ENCODE assay signal across 1 cellular context in genomic region chr14:93035917-93036651, GRCh38.
TF ChIP-seq lines count a peak whose summit lies in the region.

No MANE protein-coding gene starts in this region.

TF ChIP-seq in HepG2, 621 proteins besides CTCF, POLR2A, EP300 and RAD21 (continued from another document and continues in another):
- TF ChIP-seq TIGD3 (CRISPR knock-in tag; IDR thresholded peaks at IDR 0.05; ENCODE audit: borderline replicate concordance) (no peak), ZNF264 (CRISPR knock-in tag; IDR thresholded peaks at IDR 0.05) (peak; percentile 63; the same call in 1 of the 2 replicates), ZNF746 (CRISPR knock-in tag; IDR thresholded peaks at IDR 0.05) (peak; percentile 59; the same call in 1 of the 2 replicates), SRF (IDR thresholded peaks at IDR 0.05; ENCODE audit: low read depth, low read length) (no peak), ZSCAN25 (CRISPR knock-in tag; IDR thresholded peaks at IDR 0.05) (peak; percentile 68), HOXA9 (CRISPR knock-in tag; IDR thresholded peaks at IDR 0.05; ENCODE audit: borderline replicate concordance) (no peak), PTBP1 (IDR thresholded peaks at IDR 0.05; ENCODE audit: low read depth, low read length, poor library complexity, severe bottlenecking) (no peak), GMEB2 (CRISPR knock-in tag; IDR thresholded peaks at IDR 0.05; ENCODE audit: low read depth) (no peak), PITX1 (CRISPR knock-in tag; IDR thresholded peaks at IDR 0.05) (peak; percentile 35; the same call in 1 of the 2 replicates), ZNF556 (CRISPR knock-in tag; IDR thresholded peaks at IDR 0.05; ENCODE audit: borderline replicate concordance) (no peak), ZNF317 (CRISPR knock-in tag; IDR thresholded peaks at IDR 0.05) (0 out of 2 replicates have a peak, but pooled peaks have one; percentile 72), ZBTB20 (CRISPR knock-in tag; IDR thresholded peaks at IDR 0.05; ENCODE audit: borderline replicate concordance, low read depth) (peak; percentile 53; the same call in 1 of the 2 replicates), CBX1 (IDR thresholded peaks at IDR 0.05; ENCODE audit: low read depth) (no peak), MTA3 (CRISPR knock-in tag; IDR thresholded peaks at IDR 0.05) (no peak), PHF8 (CRISPR knock-in tag; IDR thresholded peaks at IDR 0.05) (no peak; the same call in 1 of the 2 replicates), PHB2 (IDR thresholded peaks at IDR 0.05; ENCODE audit: partially characterized antibody) (no peak), REST (IDR thresholded peaks at IDR 0.05; ENCODE audit: borderline replicate concordance in 1 of 2, low read depth in 1 of 2, low read length in 2 of 2) (no peak), SNRNP70 (IDR thresholded peaks at IDR 0.05; ENCODE audit: low read depth, low read length) (no peak), ZNF382 (CRISPR knock-in tag; IDR thresholded peaks at IDR 0.05; ENCODE audit: borderline replicate concordance) (no peak), TEAD2 (CRISPR knock-in tag; IDR thresholded peaks at IDR 0.05) (no peak), ZNF484 (CRISPR knock-in tag; IDR thresholded peaks at IDR 0.05; ENCODE audit: borderline replicate concordance, low read depth) (no peak), RORA (CRISPR knock-in tag; IDR thresholded peaks at IDR 0.05) (no peak), CHD2 (IDR thresholded peaks at IDR 0.05; ENCODE audit: low read depth, low read length) (no peak), DR1 (CRISPR knock-in tag; IDR thresholded peaks at IDR 0.05) (no peak), FOSL1 (CRISPR knock-in tag; IDR thresholded peaks at IDR 0.05; ENCODE audit: borderline replicate concordance) (no peak), AHR (CRISPR knock-in tag; IDR thresholded peaks at IDR 0.05) (no peak), NFE2 (CRISPR knock-in tag; IDR thresholded peaks at IDR 0.05) (no peak), ZNF670 (CRISPR knock-in tag; IDR thresholded peaks at IDR 0.05; ENCODE audit: borderline replicate concordance) (no peak), JUNB (CRISPR knock-in tag; IDR thresholded peaks at IDR 0.05; ENCODE audit: borderline replicate concordance) (no peak), CCDC6 (CRISPR knock-in tag; IDR thresholded peaks at IDR 0.05) (no peak), MED1 (CRISPR knock-in tag; IDR thresholded peaks at IDR 0.05) (peak; percentile 89), ZNF766 (CRISPR knock-in tag; IDR thresholded peaks at IDR 0.05; ENCODE audit: borderline replicate concordance) (0 out of 2 replicates have a peak, but pooled peaks have one; percentile 69), ZNF841 (CRISPR knock-in tag; IDR thresholded peaks at IDR 0.05; ENCODE audit: borderline replicate concordance) (no peak), ZNF782 (CRISPR knock-in tag; IDR thresholded peaks at IDR 0.05; ENCODE audit: borderline replicate concordance) (no peak), MXI1 (IDR thresholded peaks at IDR 0.05; ENCODE audit: borderline replicate concordance, low read depth, low read length) (peak; percentile 90; the same call in 2 of the 3 replicates), ZNF331 (CRISPR knock-in tag; IDR thresholded peaks at IDR 0.05) (peak; percentile 60; the same call in 1 of the 2 replicates), SIN3A (IDR thresholded peaks at IDR 0.05; ENCODE audit: borderline replicate concordance, low read depth, low read length) (peak; percentile 93; the same call in 1 of the 2 replicates), ZNF543 (CRISPR knock-in tag; IDR thresholded peaks at IDR 0.05) (no peak), MTF2 (CRISPR knock-in tag; IDR thresholded peaks at IDR 0.05; ENCODE audit: borderline replicate concordance) (no peak)
- TF ChIP-seq, protein P1, sequence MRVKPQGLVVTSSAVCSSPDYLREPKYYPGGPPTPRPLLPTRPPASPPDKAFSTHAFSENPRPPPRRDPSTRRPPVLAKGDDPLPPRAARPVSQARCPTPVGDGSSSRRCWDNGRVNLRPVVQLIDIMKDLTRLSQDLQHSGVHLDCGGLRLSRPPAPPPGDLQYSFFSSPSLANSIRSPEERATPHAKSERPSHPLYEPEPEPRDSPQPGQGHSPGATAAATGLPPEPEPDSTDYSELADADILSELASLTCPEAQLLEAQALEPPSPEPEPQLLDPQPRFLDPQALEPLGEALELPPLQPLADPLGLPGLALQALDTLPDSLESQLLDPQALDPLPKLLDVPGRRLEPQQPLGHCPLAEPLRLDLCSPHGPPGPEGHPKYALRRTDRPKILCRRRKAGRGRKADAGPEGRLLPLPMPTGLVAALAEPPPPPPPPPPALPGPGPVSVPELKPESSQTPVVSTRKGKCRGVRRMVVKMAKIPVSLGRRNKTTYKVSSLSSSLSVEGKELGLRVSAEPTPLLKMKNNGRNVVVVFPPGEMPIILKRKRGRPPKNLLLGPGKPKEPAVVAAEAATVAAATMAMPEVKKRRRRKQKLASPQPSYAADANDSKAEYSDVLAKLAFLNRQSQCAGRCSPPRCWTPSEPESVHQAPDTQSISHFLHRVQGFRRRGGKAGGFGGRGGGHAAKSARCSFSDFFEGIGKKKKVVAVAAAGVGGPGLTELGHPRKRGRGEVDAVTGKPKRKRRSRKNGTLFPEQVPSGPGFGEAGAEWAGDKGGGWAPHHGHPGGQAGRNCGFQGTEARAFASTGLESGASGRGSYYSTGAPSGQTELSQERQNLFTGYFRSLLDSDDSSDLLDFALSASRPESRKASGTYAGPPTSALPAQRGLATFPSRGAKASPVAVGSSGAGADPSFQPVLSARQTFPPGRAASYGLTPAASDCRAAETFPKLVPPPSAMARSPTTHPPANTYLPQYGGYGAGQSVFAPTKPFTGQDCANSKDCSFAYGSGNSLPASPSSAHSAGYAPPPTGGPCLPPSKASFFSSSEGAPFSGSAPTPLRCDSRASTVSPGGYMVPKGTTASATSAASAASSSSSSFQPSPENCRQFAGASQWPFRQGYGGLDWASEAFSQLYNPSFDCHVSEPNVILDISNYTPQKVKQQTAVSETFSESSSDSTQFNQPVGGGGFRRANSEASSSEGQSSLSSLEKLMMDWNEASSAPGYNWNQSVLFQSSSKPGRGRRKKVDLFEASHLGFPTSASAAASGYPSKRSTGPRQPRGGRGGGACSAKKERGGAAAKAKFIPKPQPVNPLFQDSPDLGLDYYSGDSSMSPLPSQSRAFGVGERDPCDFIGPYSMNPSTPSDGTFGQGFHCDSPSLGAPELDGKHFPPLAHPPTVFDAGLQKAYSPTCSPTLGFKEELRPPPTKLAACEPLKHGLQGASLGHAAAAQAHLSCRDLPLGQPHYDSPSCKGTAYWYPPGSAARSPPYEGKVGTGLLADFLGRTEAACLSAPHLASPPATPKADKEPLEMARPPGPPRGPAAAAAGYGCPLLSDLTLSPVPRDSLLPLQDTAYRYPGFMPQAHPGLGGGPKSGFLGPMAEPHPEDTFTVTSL (CRISPR knock-in tag; IDR thresholded peaks at IDR 0.05; ENCODE audit: borderline replicate concordance) = peak; percentile 80; the same call in 1 of the 2 replicates
- TF ChIP-seq, protein P2, sequence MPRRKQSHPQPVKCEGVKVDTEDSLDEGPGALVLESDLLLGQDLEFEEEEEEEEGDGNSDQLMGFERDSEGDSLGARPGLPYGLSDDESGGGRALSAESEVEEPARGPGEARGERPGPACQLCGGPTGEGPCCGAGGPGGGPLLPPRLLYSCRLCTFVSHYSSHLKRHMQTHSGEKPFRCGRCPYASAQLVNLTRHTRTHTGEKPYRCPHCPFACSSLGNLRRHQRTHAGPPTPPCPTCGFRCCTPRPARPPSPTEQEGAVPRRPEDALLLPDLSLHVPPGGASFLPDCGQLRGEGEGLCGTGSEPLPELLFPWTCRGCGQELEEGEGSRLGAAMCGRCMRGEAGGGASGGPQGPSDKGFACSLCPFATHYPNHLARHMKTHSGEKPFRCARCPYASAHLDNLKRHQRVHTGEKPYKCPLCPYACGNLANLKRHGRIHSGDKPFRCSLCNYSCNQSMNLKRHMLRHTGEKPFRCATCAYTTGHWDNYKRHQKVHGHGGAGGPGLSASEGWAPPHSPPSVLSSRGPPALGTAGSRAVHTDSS (CRISPR knock-in tag; conservative IDR thresholded peaks at IDR 0.05) = 0 out of 2 replicates have a peak, but pooled peaks have one; percentile 30
- TF ChIP-seq, protein P3, sequence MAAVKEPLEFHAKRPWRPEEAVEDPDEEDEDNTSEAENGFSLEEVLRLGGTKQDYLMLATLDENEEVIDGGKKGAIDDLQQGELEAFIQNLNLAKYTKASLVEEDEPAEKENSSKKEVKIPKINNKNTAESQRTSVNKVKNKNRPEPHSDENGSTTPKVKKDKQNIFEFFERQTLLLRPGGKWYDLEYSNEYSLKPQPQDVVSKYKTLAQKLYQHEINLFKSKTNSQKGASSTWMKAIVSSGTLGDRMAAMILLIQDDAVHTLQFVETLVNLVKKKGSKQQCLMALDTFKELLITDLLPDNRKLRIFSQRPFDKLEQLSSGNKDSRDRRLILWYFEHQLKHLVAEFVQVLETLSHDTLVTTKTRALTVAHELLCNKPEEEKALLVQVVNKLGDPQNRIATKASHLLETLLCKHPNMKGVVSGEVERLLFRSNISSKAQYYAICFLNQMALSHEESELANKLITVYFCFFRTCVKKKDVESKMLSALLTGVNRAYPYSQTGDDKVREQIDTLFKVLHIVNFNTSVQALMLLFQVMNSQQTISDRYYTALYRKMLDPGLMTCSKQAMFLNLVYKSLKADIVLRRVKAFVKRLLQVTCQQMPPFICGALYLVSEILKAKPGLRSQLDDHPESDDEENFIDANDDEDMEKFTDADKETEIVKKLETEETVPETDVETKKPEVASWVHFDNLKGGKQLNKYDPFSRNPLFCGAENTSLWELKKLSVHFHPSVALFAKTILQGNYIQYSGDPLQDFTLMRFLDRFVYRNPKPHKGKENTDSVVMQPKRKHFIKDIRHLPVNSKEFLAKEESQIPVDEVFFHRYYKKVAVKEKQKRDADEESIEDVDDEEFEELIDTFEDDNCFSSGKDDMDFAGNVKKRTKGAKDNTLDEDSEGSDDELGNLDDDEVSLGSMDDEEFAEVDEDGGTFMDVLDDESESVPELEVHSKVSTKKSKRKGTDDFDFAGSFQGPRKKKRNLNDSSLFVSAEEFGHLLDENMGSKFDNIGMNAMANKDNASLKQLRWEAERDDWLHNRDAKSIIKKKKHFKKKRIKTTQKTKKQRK (IDR thresholded peaks at IDR 0.05; ENCODE audit: low read length) = no peak
- TF ChIP-seq, protein P4, sequence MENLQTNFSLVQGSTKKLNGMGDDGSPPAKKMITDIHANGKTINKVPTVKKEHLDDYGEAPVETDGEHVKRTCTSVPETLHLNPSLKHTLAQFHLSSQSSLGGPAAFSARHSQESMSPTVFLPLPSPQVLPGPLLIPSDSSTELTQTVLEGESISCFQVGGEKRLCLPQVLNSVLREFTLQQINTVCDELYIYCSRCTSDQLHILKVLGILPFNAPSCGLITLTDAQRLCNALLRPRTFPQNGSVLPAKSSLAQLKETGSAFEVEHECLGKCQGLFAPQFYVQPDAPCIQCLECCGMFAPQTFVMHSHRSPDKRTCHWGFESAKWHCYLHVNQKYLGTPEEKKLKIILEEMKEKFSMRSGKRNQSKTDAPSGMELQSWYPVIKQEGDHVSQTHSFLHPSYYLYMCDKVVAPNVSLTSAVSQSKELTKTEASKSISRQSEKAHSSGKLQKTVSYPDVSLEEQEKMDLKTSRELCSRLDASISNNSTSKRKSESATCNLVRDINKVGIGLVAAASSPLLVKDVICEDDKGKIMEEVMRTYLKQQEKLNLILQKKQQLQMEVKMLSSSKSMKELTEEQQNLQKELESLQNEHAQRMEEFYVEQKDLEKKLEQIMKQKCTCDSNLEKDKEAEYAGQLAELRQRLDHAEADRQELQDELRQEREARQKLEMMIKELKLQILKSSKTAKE (CRISPR knock-in tag; IDR thresholded peaks at IDR 0.05; ENCODE audit: borderline replicate concordance) = peak; percentile 99
- TF ChIP-seq, protein P5, sequence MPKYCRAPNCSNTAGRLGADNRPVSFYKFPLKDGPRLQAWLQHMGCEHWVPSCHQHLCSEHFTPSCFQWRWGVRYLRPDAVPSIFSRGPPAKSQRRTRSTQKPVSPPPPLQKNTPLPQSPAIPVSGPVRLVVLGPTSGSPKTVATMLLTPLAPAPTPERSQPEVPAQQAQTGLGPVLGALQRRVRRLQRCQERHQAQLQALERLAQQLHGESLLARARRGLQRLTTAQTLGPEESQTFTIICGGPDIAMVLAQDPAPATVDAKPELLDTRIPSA (CRISPR knock-in tag; IDR thresholded peaks at IDR 0.05; ENCODE audit: borderline replicate concordance) = no peak
